ENCODE assay signal across 10 cellular contexts in the genomic region with DNA sequence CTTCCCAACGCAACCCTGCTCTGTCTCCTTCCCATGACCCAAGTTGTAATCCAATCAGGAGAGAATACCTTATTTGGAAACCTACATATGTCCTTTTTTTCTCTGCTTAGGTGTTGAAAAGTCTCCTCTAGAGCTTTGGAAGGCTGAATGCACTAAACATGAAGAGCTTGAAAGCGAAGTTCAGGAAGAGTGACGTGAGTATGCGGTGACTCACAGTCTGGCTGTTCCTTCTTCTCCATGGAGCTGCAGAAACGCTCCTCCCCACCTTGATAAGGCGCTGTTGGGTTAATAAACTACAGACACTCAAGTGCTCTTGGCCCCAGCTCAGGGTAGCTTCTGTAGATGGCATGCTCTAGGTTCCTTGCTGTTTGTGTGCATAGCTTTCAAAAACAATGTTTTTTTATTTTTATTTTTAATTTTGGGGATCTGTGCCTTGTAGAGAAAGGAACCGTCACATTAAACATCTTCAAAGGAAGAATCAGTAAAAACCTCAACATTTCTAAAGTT. TPM values are rescaled to one million over a fixed set of nuclear protein-coding genes. Genes with fewer than 3 reads are reported as not detected.
DNase-seq lines count a peak whose midpoint lies in the region; ATAC-seq and TF ChIP-seq lines count a peak whose summit lies in the region.
"Had no signal": no experiment of that assay in that cellular context is flagged by ENCODE, and none has a peak within 500 bp of the region (broad histone marks: within the 10 kb centered on the region; RNA-seq: fewer than 3 reads in every experiment).

No MANE protein-coding gene starts in this region.

- H3K9me3 ChIP-seq in colonic mucosa (no peaks in the 10 kb centered on the region), right lobe of liver (no peaks in the 10 kb centered on the region)

- no peak overlapping the region for H3K27ac Mint-ChIP-seq in activated T-cell treated with anti-CD3 and anti-CD28 coated beads, Interleukin-2, amount 50 U/mL, for 24 hours
- H3K27ac Mint-ChIP-seq: CD4-positive, CD25-positive, alpha-beta regulatory T cell; dendritic cell treated with granulocyte-macrophage colony-stimulating factor and Interleukin-4, amounts not matched to agents 40 ng/mL and 50 ng/mL, for 4 days had no signal

- WGBS in right lobe of liver (ENCODE audit: insufficient coverage, low coverage, low lambda C conversion rate, missing lambda C conversion rate) = 12% methylated on average over 7 of the region's 7 CpGs

- H3K27me3 Mint-ChIP-seq in activated T-cell treated with anti-CD3 and anti-CD28 coated beads, Interleukin-2, amount 50 U/mL, for 24 hours = peaks cover 8% of the 10 kb centered on the region
- H3K27me3 Mint-ChIP-seq: dendritic cell treated with granulocyte-macrophage colony-stimulating factor and Interleukin-4, amounts not matched to agents 40 ng/mL and 50 ng/mL, for 4 days had no signal

- H3K4me1 ChIP-seq in colonic mucosa (peaks cover 3% of the 10 kb centered on the region), right lobe of liver (peaks cover 0 to 39% (median 11%) of the 10 kb centered on the region in 4 donors)

- no peak overlapping the region for H3K4me3 ChIP-seq in colonic mucosa
- H3K4me3 ChIP-seq in right lobe of liver = peak overlapping the region in 2 of 3 donors; percentile 24 to 35

- peaks cover 14% of the 10 kb centered on the region for H3K4me1 Mint-ChIP-seq in activated T-cell treated with anti-CD3 and anti-CD28 coated beads, Interleukin-2, amount 50 U/mL, for 24 hours (ENCODE audit: low read depth)
- H3K4me1 Mint-ChIP-seq: CD4-positive, CD25-positive, alpha-beta regulatory T cell had no signal

- H3K27me3 ChIP-seq in colonic mucosa (no peaks in the 10 kb centered on the region), right lobe of liver (no peaks in the 10 kb centered on the region)

- H3K9ac ChIP-seq in colonic mucosa (ENCODE audit: low read depth in 2 of 2, low read length in 2 of 2) = peak overlapping the region in 1 of 2 donors; percentile 16

- no peaks in the 10 kb centered on the region for H3K9me3 Mint-ChIP-seq in activated T-cell treated with anti-CD3 and anti-CD28 coated beads, Interleukin-2, amount 50 U/mL, for 24 hours
- H3K9me3 Mint-ChIP-seq: dendritic cell treated with granulocyte-macrophage colony-stimulating factor and Interleukin-4, amounts not matched to agents 40 ng/mL and 50 ng/mL, for 4 days had no signal

- DNase-seq in 8988T (peak; percentile 31), LHCN-M2 (ENCODE audit: low read depth) (peak; percentile 88), colonic mucosa (peak; percentile 86), right lobe of liver (peak; percentile 63 to 77 (median 66)), iPS-NIHi11 (ENCODE audit: low spot score) (no peak)
- no peak for DNase-seq in stimulated activated naive CD4-positive, alpha-beta T cell (lab: John Stamatoyannopoulos, UW)
- no peak for DNase-seq in activated T-cell treated with anti-CD3 and anti-CD28 coated beads, Interleukin-2, amount 50 U/mL, for 24 hours
- DNase-seq: CD4-positive, CD25-positive, alpha-beta regulatory T cell had no signal

- TF ChIP-seq CTCF in colonic mucosa (IDR thresholded peaks at IDR 0.05) = no peak
- TF ChIP-seq CTCF in right lobe of liver (IDR thresholded peaks at IDR 0.05) = peak in 2 of 4 donors; percentile 8 to 21

- H3K27ac ChIP-seq in colonic mucosa = peak overlapping the region; percentile 57
- H3K27ac ChIP-seq in right lobe of liver = peak overlapping the region in 2 of 3 donors; percentile 76 to 83

- H3K36me3 ChIP-seq in colonic mucosa (no peaks in the 10 kb centered on the region), right lobe of liver (no peaks in the 10 kb centered on the region)

- no peak for TF ChIP-seq POLR2A in right lobe of liver (IDR thresholded peaks at IDR 0.05)

- intact Hi-C loops in colonic mucosa (cut with DNase I) (no loop called here), right lobe of liver (cut with DNase I) (no loop called here)

- ATAC-seq in right lobe of liver = peak; percentile 86 to 97 (median 94)
- no peak for ATAC-seq in GM19324 (IDR thresholded peaks at IDR 0.05; ENCODE audit: low FRiP score, unreplicated experiment)

- H3K36me3 Mint-ChIP-seq in activated T-cell treated with anti-CD3 and anti-CD28 coated beads, Interleukin-2, amount 50 U/mL, for 24 hours (ENCODE audit: low read depth) = no peaks in the 10 kb centered on the region
- H3K36me3 Mint-ChIP-seq: CD4-positive, CD25-positive, alpha-beta regulatory T cell had no signal

- no peak overlapping the region for H3K4me3 Mint-ChIP-seq in activated T-cell treated with anti-CD3 and anti-CD28 coated beads, Interleukin-2, amount 50 U/mL, for 24 hours
- H3K4me3 Mint-ChIP-seq: CD4-positive, CD25-positive, alpha-beta regulatory T cell; dendritic cell treated with granulocyte-macrophage colony-stimulating factor and Interleukin-4, amounts not matched to agents 40 ng/mL and 50 ng/mL, for 4 days had no signal

RNA-seq across cellular contexts. Expression of a gene that starts 30.7 kb away (rescaled TPM):
- total RNA-seq in LHCN-M2 (2014; rRNA removed) (64.1 and 72.7 TPM in 2 replicates), colonic mucosa (10 to 100 TPM; 15.9 to 25.7 TPM), right lobe of liver (10 to 100 TPM; 11.9 to 30.8 (median 20.8) TPM)
- polyA plus RNA-seq in LHCN-M2 (2012) = 46.8 TPM
- polyA plus RNA-seq: CD4-positive, CD25-positive, alpha-beta regulatory T cell had no signal

Comparison
In these comparisons a context has a peak if more than half of its experiments do, and no peak if none do; other contexts are left out.
1. DNase-seq: peak in 8988T (single experiment), LHCN-M2 (single experiment), colonic mucosa (single experiment) and right lobe of liver (3 of 3); none in iPS-NIHi11 (single experiment), stimulated activated naive CD4-positive, alpha-beta T cell (0 of 6) and activated T-cell treated with anti-CD3 and anti-CD28 coated beads, Interleukin-2, amount 50 U/mL, for 24 hours (single experiment).